ENCODE assay signal across 9 cellular contexts in the genomic region with DNA sequence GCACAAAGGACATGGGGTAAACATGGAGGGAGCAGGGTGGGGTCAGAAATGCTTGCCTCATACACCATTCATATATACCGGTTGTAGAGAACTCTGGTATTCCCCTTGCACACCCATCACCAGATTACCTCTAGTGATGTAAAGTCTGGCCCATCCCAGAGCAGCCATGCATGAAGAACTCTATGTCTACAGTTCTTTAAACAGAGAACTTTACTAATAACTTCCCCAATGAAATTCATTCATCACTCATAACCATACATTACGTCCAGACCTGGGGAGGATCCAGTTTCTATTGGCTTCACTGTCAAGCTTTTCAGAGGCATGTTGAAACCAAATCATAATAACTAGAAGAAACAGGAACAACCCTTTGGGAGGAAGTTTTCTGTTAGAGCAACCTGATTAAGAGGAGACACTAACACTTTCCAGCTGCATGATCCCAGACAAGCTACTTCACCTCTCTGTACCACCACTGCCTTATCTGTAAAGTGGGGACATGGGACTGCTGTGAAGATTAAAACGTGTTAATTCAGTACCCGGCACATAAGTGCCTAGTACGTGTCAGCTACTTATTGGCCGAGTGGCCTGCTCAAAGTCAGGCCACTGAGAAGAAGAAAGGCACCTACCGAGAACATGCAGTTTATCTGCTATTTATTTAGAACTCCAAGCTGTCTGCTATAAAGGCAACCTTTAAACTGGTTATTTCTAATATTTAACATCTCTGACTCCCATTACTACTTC. TPM values are rescaled to one million over a fixed set of nuclear protein-coding genes. Genes with fewer than 3 reads are reported as not detected.
A peak's percentile ranks its signal among the peaks of the same experiment; 100 is the strongest.
DNase-seq lines count a peak whose midpoint lies in the region; ATAC-seq lines count a peak whose summit lies in the region.
"Had no signal": no experiment of that assay in that cellular context is flagged by ENCODE, and none has a peak within 500 bp of the region (broad histone marks: within the 10 kb centered on the region; RNA-seq: fewer than 3 reads in every experiment).

No MANE protein-coding gene starts in this region.

- CTCF ChIA-PET in activated CD4-positive, alpha-beta memory T cell treated with anti-CD3 and anti-CD28 coated beads for 36 hours (lab: Charles Lee) = interaction anchor here (0.6 kb wide), 2 partner anchors 20 to 133 kb away, joined by 3 to 4 read pairs; no protein-coding TSS in a partner anchor

- POLR2A ChIA-PET in activated CD4-positive, alpha-beta memory T cell treated with anti-CD3 and anti-CD28 coated beads for 36 hours (lab: Charles Lee) = interaction anchor here (0.6 kb wide), 1 partner anchor 46 kb away, joined by 3 read pairs; no protein-coding TSS in a partner anchor

- H3K4me3 Mint-ChIP-seq in activated CD4-positive, alpha-beta memory T cell treated with anti-CD3 and anti-CD28 coated beads for 36 hours = no peak overlapping the region

- intact Hi-C loops in posterior vena cava (cut with DNase I) = loop anchor here in 1 of 2 donors (10.0 kb wide), 1 partner anchor 474 kb away; no protein-coding TSS in a partner anchor
- intact Hi-C loops in activated CD4-positive, alpha-beta memory T cell treated with anti-CD3 and anti-CD28 coated beads for 36 hours (cut with micrococcal nuclease) = no loop called here

- no peak overlapping the region for H3K27ac Mint-ChIP-seq in activated CD4-positive, alpha-beta memory T cell treated with anti-CD3 and anti-CD28 coated beads for 36 hours

- H3K27me3 Mint-ChIP-seq in activated CD4-positive, alpha-beta memory T cell treated with anti-CD3 and anti-CD28 coated beads for 36 hours = peaks cover 16% of the 10 kb centered on the region

- H3K36me3 Mint-ChIP-seq in activated CD4-positive, alpha-beta memory T cell treated with anti-CD3 and anti-CD28 coated beads for 36 hours = no peaks in the 10 kb centered on the region

- peaks cover 8% of the 10 kb centered on the region for H3K4me1 Mint-ChIP-seq in activated CD4-positive, alpha-beta memory T cell treated with anti-CD3 and anti-CD28 coated beads for 36 hours (ENCODE audit: low read depth)

- ATAC-seq in HG02763 (IDR thresholded peaks at IDR 0.05; ENCODE audit: unreplicated experiment) (peak; percentile 75), HG03575 (IDR thresholded peaks at IDR 0.05; ENCODE audit: extremely low read depth, insufficient number of reproducible peaks, low FRiP score, unreplicated experiment) (peak; percentile 86)

- DNase-seq in SIG-M5 treated with dmso at 0.1 percent for 504 hours (lab: John Stamatoyannopoulos, UW; ENCODE audit: unreplicated experiment) (peak; percentile 55), SIG-M5 (lab: John Stamatoyannopoulos, UW) (no peak), renal cortical epithelial cell (ENCODE audit: low read depth) (peak; percentile 38), NCI-H774 (lab: John Stamatoyannopoulos, UW) (no peak), posterior vena cava (ENCODE audit: low spot score) (no peak)
- no peak for DNase-seq in activated CD4-positive, alpha-beta memory T cell treated with anti-CD3 and anti-CD28 coated beads for 36 hours
- DNase-seq: 8988T had no signal

- peaks cover 2% of the 10 kb centered on the region for H3K9me3 Mint-ChIP-seq in activated CD4-positive, alpha-beta memory T cell treated with anti-CD3 and anti-CD28 coated beads for 36 hours

RNA-seq across cellular contexts. Expression of a gene that starts 59.7 kb away (rescaled TPM):
- total RNA-seq in renal cortical epithelial cell = 43.9 and 50.8 TPM in 2 replicates
- under 1 TPM; 0.48 to 0.51 TPM for total RNA-seq in posterior vena cava
- total RNA-seq in activated CD4-positive, alpha-beta memory T cell treated with anti-CD3 and anti-CD28 coated beads for 36 hours = under 1 TPM; 0.19 to 0.24 TPM

Comparison
In these comparisons a context has a peak if more than half of its experiments do, and no peak if none do; other contexts are left out.
1. DNase-seq: peak in SIG-M5 treated with dmso at 0.1 percent for 504 hours (single experiment) and renal cortical epithelial cell (single experiment); none in SIG-M5 (single experiment), NCI-H774 (single experiment), posterior vena cava (single experiment) and activated CD4-positive, alpha-beta memory T cell treated with anti-CD3 and anti-CD28 coated beads for 36 hours (single experiment).
2. RNA of a gene that starts 59.7 kb away (total RNA-seq): 43.9 to 50.8 TPM in renal cortical epithelial cell; 0.48 to 0.51 TPM in posterior vena cava and 0.19 to 0.24 TPM in activated CD4-positive, alpha-beta memory T cell treated with anti-CD3 and anti-CD28 coated beads for 36 hours; every median in the first group is over 10 times any median in the second.